20 cellular contexts compared by ENCODE assay signal in genomic region chr1:21589618-21590017, GRCh38.
DNase-seq lines count a peak whose midpoint lies in the region; ATAC-seq, FAIRE-seq and TF ChIP-seq lines count a peak whose summit lies in the region.
"Had no signal": no experiment of that assay in that cellular context is flagged by ENCODE, and none has a peak within 500 bp of the region (broad histone marks: within the 10 kb centered on the region; RNA-seq: fewer than 3 reads in every experiment).

No MANE protein-coding gene starts in this region.

- no peak for TF ChIP-seq EP300 in K562 (IDR thresholded peaks at IDR 0.05; ENCODE audit: low read length)

- H3K9ac ChIP-seq in K562 (ENCODE audit: insufficient read depth in 1 of 2, low read depth in 2 of 2, low read length in 2 of 2), result peak overlapping the region in 1 of 2 experiments; percentile 66; a peak in 1 of 4 replicates
- H3K9ac ChIP-seq: GM23248 had no signal

- in situ Hi-C loops in K562 (cut with MboI), result loop anchor here (5.0 kb wide), 1 partner anchor 77 kb away; no protein-coding TSS in a partner anchor

- H3K36me3 ChIP-seq in SJCRH30 (no peaks in the 10 kb centered on the region), K562 (ENCODE audit: control insufficient read depth, insufficient read depth, low read length) (no peaks in the 10 kb centered on the region), neutrophil (no peaks in the 10 kb centered on the region), thyroid gland (peaks cover 0 to 7% of the 10 kb centered on the region in 2 donors)

- no peaks in the 10 kb centered on the region for H3K79me2 ChIP-seq in K562 (ENCODE audit: control insufficient read depth, insufficient read depth, low read length)

- no peak for TF ChIP-seq RAD21 in K562 (CRISPR knock-in tag; conservative IDR thresholded peaks at IDR 0.05 in 1 of 2, IDR thresholded peaks at IDR 0.05 in 1 of 2)

- H3K9me1 ChIP-seq in K562 (ENCODE audit: control insufficient read depth, insufficient read depth, low read length), result no peaks in the 10 kb centered on the region

- CTCF ChIA-PET in K562 (lab: Yijun Ruan, JAX; ENCODE audit: low intra/inter-chr PET ratio), result no interaction called here
- CTCF ChIA-PET in activated CD8-positive, alpha-beta T cell treated with anti-CD3 and anti-CD28 coated beads for 36 hours (lab: Charles Lee), result no interaction called here

- no peak overlapping the region for H2AFZ ChIP-seq in K562 (ENCODE audit: low read depth, low read length)
- H2AFZ ChIP-seq: GM23248 had no signal

- intact Hi-C loops in K562 (cut with micrococcal nuclease) (loop anchor here (10.0 kb wide), 1 partner anchor 75 kb away; no protein-coding TSS in a partner anchor), thyroid gland (cut with DNase I) (no loop called here)
- intact Hi-C loops in activated CD8-positive, alpha-beta T cell treated with anti-CD3 and anti-CD28 coated beads for 36 hours (cut with micrococcal nuclease), result no loop called here

- DNase-seq in SJCRH30 (no peak), K562 (ENCODE audit: extremely low read depth in 1 of 4, low spot score in 3 of 4) (no peak), thyroid gland (no peak), erythroblast (lab: John Stamatoyannopoulos, UW) (no peak), SHP77 treated with DMSO at 0.1 percent for 48 hours (lab: John Stamatoyannopoulos, UW) (no peak)
- no peak for DNase-seq in activated CD8-positive, alpha-beta T cell treated with anti-CD3 and anti-CD28 coated beads for 36 hours
- DNase-seq: AML-193; Caco-2; CD4-positive, alpha-beta T cell; GM23248; HCEC 1CT had no signal

- no peaks in the 10 kb centered on the region; the same call in none of the 2 replicates for H4K20me1 ChIP-seq in K562 (replicated peaks; ENCODE audit: control insufficient read depth, insufficient read depth, low read length)

- H3K36me3 Mint-ChIP-seq in activated CD8-positive, alpha-beta T cell treated with anti-CD3 and anti-CD28 coated beads for 36 hours (ENCODE audit: low read depth), result no peaks in the 10 kb centered on the region

- peaks cover 8% of the 10 kb centered on the region for H3K27me3 Mint-ChIP-seq in activated CD8-positive, alpha-beta T cell treated with anti-CD3 and anti-CD28 coated beads for 36 hours

- no peak for TF ChIP-seq POLR2A in K562 (conservative IDR thresholded peaks at IDR 0.05)
- TF ChIP-seq POLR2A in thyroid gland (IDR thresholded peaks at IDR 0.05), result no peak
- TF ChIP-seq POLR2A in erythroblast (IDR thresholded peaks at IDR 0.05; ENCODE audit: low read length), result no peak

- H3K9me3 ChIP-seq in SJCRH30 (replicated peaks) (no peaks in the 10 kb centered on the region), K562 (replicated peaks; ENCODE audit: control insufficient read depth, insufficient read depth, low read depth, low read length) (no peaks in the 10 kb centered on the region), neutrophil (no peaks in the 10 kb centered on the region), thyroid gland (no peaks in the 10 kb centered on the region)
- H3K9me3 ChIP-seq: Caco-2 had no signal

- no peak for FAIRE-seq in K562 (lab: Jason Lieb, UNC)
- FAIRE-seq: A204.1, D721Med, G401.6, GM12891, GM18507, H54 had no signal

- H3K27ac ChIP-seq in SJCRH30 (peak overlapping the region; percentile 79), K562 (ENCODE audit: extremely low read depth, low read depth, low read length) (no peak overlapping the region), neutrophil (peak overlapping the region; percentile 89), thyroid gland (peak overlapping the region; percentile 5 to 54 (median 19))
- H3K27ac ChIP-seq: C4-2B, GM23248, HL-60 had no signal

- H3K27me3 ChIP-seq in SJCRH30 (no peaks in the 10 kb centered on the region), K562 (ENCODE audit: control insufficient read depth in 2 of 2, insufficient read depth in 2 of 2, low read length in 2 of 2) (peaks cover 0 to 26% of the 10 kb centered on the region in 2 experiments; a peak in 3 of 5 replicates), neutrophil (no peaks in the 10 kb centered on the region), thyroid gland (no peaks in the 10 kb centered on the region)

- H3K27ac Mint-ChIP-seq in activated CD8-positive, alpha-beta T cell treated with anti-CD3 and anti-CD28 coated beads for 36 hours, result no peak overlapping the region
- H3K27ac Mint-ChIP-seq: CD4-positive, alpha-beta T cell had no signal

- TF ChIP-seq CTCF in K562 (IDR thresholded peaks at IDR 0.05 in 2 of 3, conservative IDR thresholded peaks at IDR 0.05 in 1 of 3; ENCODE audit: insufficient read depth in 2 of 3, low read depth in 1 of 3, low read length in 3 of 3), result no peak
- no peak for TF ChIP-seq CTCF in neutrophil (IDR thresholded peaks at IDR 0.05)
- no peak for TF ChIP-seq CTCF in thyroid gland (IDR thresholded peaks at IDR 0.05)
- TF ChIP-seq CTCF in activated CD8-positive, alpha-beta T cell treated with anti-CD3 and anti-CD28 coated beads for 36 hours (IDR thresholded peaks at IDR 0.05), result no peak

- no peak overlapping the region for H3K4me2 ChIP-seq in K562 (ENCODE audit: insufficient read depth, low read length)

- no peaks in the 10 kb centered on the region for H3K9me3 Mint-ChIP-seq in activated CD8-positive, alpha-beta T cell treated with anti-CD3 and anti-CD28 coated beads for 36 hours
- H3K9me3 Mint-ChIP-seq: CD4-positive, alpha-beta T cell had no signal

- no peak overlapping the region for H3K4me3 ChIP-seq in SJCRH30
- no peak overlapping the region for H3K4me3 ChIP-seq in K562
- peak overlapping the region; percentile 43 to 54 for H3K4me3 ChIP-seq in neutrophil (ENCODE audit: low read depth in 1 of 2, low read length in 1 of 2)
- no peak overlapping the region for H3K4me3 ChIP-seq in thyroid gland (replicated peaks in 1 of 3)
- H3K4me3 ChIP-seq: GM23248 had no signal

- no TSS peak for BruUV-seq in K562 (replicated peaks; lab: Mats Ljungman, UMichigan)

- H3K4me3 Mint-ChIP-seq in activated CD8-positive, alpha-beta T cell treated with anti-CD3 and anti-CD28 coated beads for 36 hours, result no peak overlapping the region
- H3K4me3 Mint-ChIP-seq: CD4-positive, alpha-beta T cell had no signal

- POLR2A ChIA-PET in K562 (lab: Yijun Ruan, JAX), result interaction anchor here (0.7 to 1.0 kb wide), 2 partner anchors 10 to 41 kb away, joined by 3 read pairs; no protein-coding TSS in a partner anchor
- POLR2A ChIA-PET in activated CD8-positive, alpha-beta T cell treated with anti-CD3 and anti-CD28 coated beads for 36 hours (lab: Charles Lee), result no interaction called here

- H3K4me1 ChIP-seq in SJCRH30 (peaks cover 53% of the 10 kb centered on the region), K562 (replicated peaks in 1 of 2; ENCODE audit: control insufficient read depth in 2 of 2, insufficient read depth in 2 of 2, low read length in 2 of 2) (peaks cover 16 to 51% of the 10 kb centered on the region in 2 experiments; a peak in 3 of 5 replicates), neutrophil (ENCODE audit: control insufficient read depth in 1 of 2, insufficient read depth in 1 of 2, low read depth in 1 of 2, low read length in 1 of 2) (peaks cover 76 to 80% of the 10 kb centered on the region in 2 experiments), thyroid gland (peaks cover 19 to 38% of the 10 kb centered on the region in 2 donors)
- H3K4me1 ChIP-seq: Caco-2 had no signal

- peaks cover 4% of the 10 kb centered on the region for H3K4me1 Mint-ChIP-seq in activated CD8-positive, alpha-beta T cell treated with anti-CD3 and anti-CD28 coated beads for 36 hours (ENCODE audit: low read depth)

- WGBS in K562 (ENCODE audit: insufficient coverage, low coverage, missing lambda C conversion rate), result 22% methylated on average over 5 of the region's 5 CpGs
- WGBS in thyroid gland, 2 donors, result 75 to 88% methylated on average over 5 of the region's 5 CpGs

- no peak for ATAC-seq in K562
- ATAC-seq in activated CD8-positive, alpha-beta T cell treated with anti-CD3 and anti-CD28 coated beads for 36 hours, result no peak

TF ChIP-seq in K562, 482 proteins besides CTCF, POLR2A, EP300 and RAD21:
- 0 out of 2 replicates have a peak, but pooled peaks have one; percentile 7 for TF ChIP-seq ZBTB7A (IDR thresholded peaks at IDR 0.05; ENCODE audit: borderline replicate concordance, control insufficient read depth, low read depth, low read length)
- peak; percentile 75 for TF ChIP-seq RBM25 (IDR thresholded peaks at IDR 0.05; ENCODE audit: low read depth, low read length, severe bottlenecking)
- TF ChIP-seq ADNP (tag; IDR thresholded peaks at IDR 0.05), result peak; percentile 67
- no peak for TF ChIP-seq BDP1 (IDR thresholded peaks at IDR 0.05; ENCODE audit: insufficient read depth, insufficient read length)
- peak; percentile 63 for TF ChIP-seq BCOR (IDR thresholded peaks at IDR 0.05)
- no peak for TF ChIP-seq THRA (IDR thresholded peaks at IDR 0.05)

Comparison
In these comparisons a context has a peak if more than half of its experiments do, and no peak if none do; other contexts are left out.
1. H3K4me3 ChIP-seq: peak in neutrophil (2 of 2); none in SJCRH30 (single experiment), K562 (single experiment) and thyroid gland (0 of 3).